In the genomic region with DNA sequence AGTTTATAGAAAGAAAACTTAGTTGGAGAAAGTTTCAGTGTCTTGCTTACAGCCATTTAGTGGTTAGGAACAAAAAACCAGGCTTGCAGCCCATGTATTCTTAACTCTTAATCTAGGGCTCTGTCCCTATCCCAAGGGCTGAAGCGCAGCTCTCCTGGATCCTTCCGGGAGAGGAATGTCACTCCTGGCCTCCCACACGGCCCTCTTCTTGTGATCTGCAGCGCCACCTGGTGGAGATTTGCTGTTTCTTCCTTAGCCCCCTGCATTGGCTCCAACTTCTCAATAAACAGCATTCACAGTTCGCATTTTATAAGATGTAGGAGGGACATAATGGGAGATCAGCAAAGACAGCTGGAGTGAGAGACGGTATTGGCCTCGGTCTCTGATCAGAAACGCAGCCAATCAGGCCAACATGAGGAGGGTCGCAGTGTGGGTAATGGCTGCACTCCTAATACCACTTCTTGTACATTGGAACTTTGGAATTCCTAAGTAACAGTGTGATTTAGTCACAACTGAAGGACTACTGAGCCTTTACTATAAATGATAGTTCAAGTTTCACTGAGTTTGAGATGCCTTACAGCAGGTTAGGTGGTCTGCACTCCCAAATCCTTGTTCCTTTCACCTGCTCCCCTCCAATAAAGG, we compare ENCODE assay signal across 9 cellular contexts.
A peak's percentile ranks its signal among the peaks of the same experiment; 100 is the strongest.
DNase-seq lines count a peak whose midpoint lies in the region; ATAC-seq, FAIRE-seq and TF ChIP-seq lines count a peak whose summit lies in the region.
"Had no signal": no experiment of that assay in that cellular context is flagged by ENCODE, and none has a peak within 500 bp of the region (broad histone marks: within the 10 kb centered on the region; RNA-seq: fewer than 3 reads in every experiment).

No MANE protein-coding gene starts in this region.

- no peaks in the 10 kb centered on the region for H3K9me3 ChIP-seq in MG63
- no peaks in the 10 kb centered on the region for H3K9me3 ChIP-seq in SK-N-SH
- no peaks in the 10 kb centered on the region for H3K9me3 ChIP-seq in HepG2 (ENCODE audit: low read length)

- peaks cover 3% of the 10 kb centered on the region; the same call in 1 of the 2 replicates for H3K27me3 ChIP-seq in MG63
- H3K27me3 ChIP-seq in SK-N-SH (ENCODE audit: insufficient read depth), result no peaks in the 10 kb centered on the region
- H3K27me3 ChIP-seq in HepG2 (ENCODE audit: control insufficient read depth in 1 of 2, insufficient read depth in 2 of 2, low read length in 2 of 2), result 0 out of 5 replicates have a peak, but pooled peaks cover 0 to 3% of the 10 kb centered on the region in 2 experiments

- BruUV-seq in HepG2 (replicated peaks; lab: Mats Ljungman, UMichigan), result no TSS peak

- no peaks in the 10 kb centered on the region for H3K4me1 Mint-ChIP-seq in chondrocyte (ENCODE audit: low read depth)

- ATAC-seq in GM19395 (IDR thresholded peaks at IDR 0.05; ENCODE audit: unreplicated experiment), result peak; percentile 81
- peak; percentile 95 for ATAC-seq in HepG2
- ATAC-seq in HG03095 (IDR thresholded peaks at IDR 0.05; ENCODE audit: unreplicated experiment), result no peak
- ATAC-seq: T-helper 17 cell had no signal

- in situ Hi-C loops in HepG2 (cut with HindIII; ENCODE audit: extremely low pct_ligation_motif_present, low pct_unique_long_range_greater_than_20kb), result loop anchor here (5.0 to 25.0 kb wide), 3 partner anchors 324 to 906 kb away; no protein-coding TSS in a partner anchor

- DNase-seq in COLO829 (ENCODE audit: low spot score), result peak; percentile 89
- peak; percentile 56 for DNase-seq in MG63
- DNase-seq in SK-N-SH, result peak; percentile 75
- DNase-seq in chondrocyte (ENCODE audit: low spot score), result no peak
- peak; percentile 52 for DNase-seq in HepG2 (ENCODE audit: low spot score)
- DNase-seq in stimulated activated CD8-positive, alpha-beta memory T cell treated with anti-CD3 and anti-CD28 coated beads, Interleukin-2, amount 100 ng/mL, for 48 hours (ENCODE audit: low read depth in 2 of 2), result peak; percentile 18 to 37

- no peak overlapping the region for H3K4me3 Mint-ChIP-seq in chondrocyte (ENCODE audit: unreplicated experiment)
- H3K4me3 Mint-ChIP-seq: T-helper 17 cell had no signal

- peaks cover 0 to 4% of the 10 kb centered on the region in 2 experiments; a peak in 1 of 4 replicates for H3K4me1 ChIP-seq in SK-N-SH (ENCODE audit: control insufficient read depth in 1 of 2, insufficient read depth in 2 of 2, low read depth in 1 of 2, low read length in 1 of 2)
- H3K4me1 ChIP-seq in HepG2 (ENCODE audit: insufficient read depth, low read length), result no peaks in the 10 kb centered on the region

- 21% methylated on average over 9 of the region's 9 CpGs for WGBS in SK-N-SH (ENCODE audit: low lambda C conversion rate)
- WGBS in HepG2 (ENCODE audit: low lambda C conversion rate), result 0% methylated on average over 9 of the region's 9 CpGs

- H3K36me3 ChIP-seq in MG63, result no peaks in the 10 kb centered on the region
- H3K36me3 ChIP-seq in SK-N-SH (replicated peaks in 1 of 2; ENCODE audit: control insufficient read depth in 1 of 2, insufficient read depth in 2 of 2, low read length in 1 of 2), result peaks cover 0 to 2% of the 10 kb centered on the region in 2 experiments
- H3K36me3 ChIP-seq in HepG2 (replicated peaks in 1 of 2; ENCODE audit: control insufficient read depth in 1 of 2, insufficient read depth in 2 of 2, low read length in 2 of 2), result no peaks in the 10 kb centered on the region

- TF ChIP-seq EP300 in SK-N-SH (IDR thresholded peaks at IDR 0.05; ENCODE audit: borderline replicate concordance in 1 of 2, low read depth in 1 of 2, low read length in 1 of 2), result no peak
- no peak for TF ChIP-seq EP300 in HepG2 (IDR thresholded peaks at IDR 0.05; ENCODE audit: low read depth in 2 of 2, low read length in 2 of 2)
- TF ChIP-seq EP300 in HepG2 (CRISPR knock-in tag; IDR thresholded peaks at IDR 0.05; ENCODE audit: borderline replicate concordance), result no peak

- H3K27ac Mint-ChIP-seq in chondrocyte (ENCODE audit: unreplicated experiment), result no peak overlapping the region
- H3K27ac Mint-ChIP-seq: T-helper 17 cell had no signal

- TF ChIP-seq CTCF in SK-N-SH (IDR thresholded peaks at IDR 0.05), result peak; percentile 93
- peak; percentile 87 for TF ChIP-seq CTCF in chondrocyte (IDR thresholded peaks at IDR 0.05)
- TF ChIP-seq CTCF in HepG2 (CRISPR knock-in tag; IDR thresholded peaks at IDR 0.05), result peak; percentile 84

- TF ChIP-seq RAD21 in SK-N-SH (IDR thresholded peaks at IDR 0.05; ENCODE audit: low read length) (peak; percentile 86), HepG2 (CRISPR knock-in tag; IDR thresholded peaks at IDR 0.05) (peak; percentile 53)

- H3K4me3 ChIP-seq in MG63 (no peak overlapping the region), SK-N-SH (ENCODE audit: low read depth in 2 of 2, low read length in 1 of 2) (peak overlapping the region in 1 of 2 experiments; percentile 20; a peak in 1 of 4 replicates), HepG2 (replicated peaks in 1 of 3; ENCODE audit: insufficient read depth in 1 of 3, low read depth in 2 of 3, low read length in 3 of 3) (no peak overlapping the region)

- intact Hi-C loops in HepG2 (cut with micrococcal nuclease; ENCODE audit: unreplicated experiment), result no loop called here

- POLR2A ChIA-PET in SK-N-SH (lab: Yijun Ruan, JAX), result no interaction called here
- POLR2A ChIA-PET in HepG2 (lab: Yijun Ruan, JAX), result no interaction called here

- H3K79me2 ChIP-seq in SK-N-SH (ENCODE audit: insufficient read depth) (no peaks in the 10 kb centered on the region), HepG2 (ENCODE audit: insufficient read depth, low read length) (no peaks in the 10 kb centered on the region)

- H3K4me2 ChIP-seq in SK-N-SH, result no peak overlapping the region
- no peak overlapping the region for H3K4me2 ChIP-seq in HepG2 (ENCODE audit: low read depth, low read length)

- H3K9ac ChIP-seq in SK-N-SH, result no peak overlapping the region
- H3K9ac ChIP-seq in HepG2 (ENCODE audit: insufficient read depth, low read depth, low read length), result no peak overlapping the region

- H2AFZ ChIP-seq in SK-N-SH (ENCODE audit: low read depth) (no peak overlapping the region), HepG2 (ENCODE audit: low read length) (no peak overlapping the region)

- H3K9me2 ChIP-seq in SK-N-SH, result no peaks in the 10 kb centered on the region

- H4K20me1 ChIP-seq in SK-N-SH (ENCODE audit: insufficient read depth), result no peaks in the 10 kb centered on the region
- no peaks in the 10 kb centered on the region for H4K20me1 ChIP-seq in HepG2 (ENCODE audit: insufficient read depth, low read length)

- no peaks in the 10 kb centered on the region for H3K36me3 Mint-ChIP-seq in chondrocyte (ENCODE audit: low read depth)

- no peaks in the 10 kb centered on the region for H3F3A ChIP-seq in SK-N-SH (replicated peaks; ENCODE audit: insufficient read depth)

- CTCF ChIA-PET in SK-N-SH (lab: Yijun Ruan, JAX), result interaction anchor here (0.6 to 3.7 kb wide), 44 partner anchors 9 to 1735 kb away, joined by 3 to 69 read pairs (median 4); no protein-coding TSS in a partner anchor
- CTCF ChIA-PET in HepG2 (lab: Yijun Ruan, JAX; ENCODE audit: low intra/inter-chr PET ratio, low total read pairs), result interaction anchor here (1.2 to 3.0 kb wide), 3 partner anchors 321 to 506 kb away, joined by 4 to 31 read pairs (median 4); no protein-coding TSS in a partner anchor

- H3K9me3 Mint-ChIP-seq in chondrocyte (ENCODE audit: low read depth), result no peaks in the 10 kb centered on the region

- TF ChIP-seq POLR2A in HepG2 (IDR thresholded peaks at IDR 0.05; ENCODE audit: insufficient read depth in 1 of 2, low read depth in 2 of 2, low read length in 2 of 2), result no peak

- FAIRE-seq in HepG2 (lab: Jason Lieb, UNC), result peak; percentile 47

- H3K27ac ChIP-seq in SK-N-SH (ENCODE audit: low read depth in 2 of 2, low read length in 1 of 2), result no peak overlapping the region
- no peak overlapping the region for H3K27ac ChIP-seq in HepG2 (ENCODE audit: extremely low read length, insufficient read depth, low read length)

- peaks cover 22% of the 10 kb centered on the region for H3K27me3 Mint-ChIP-seq in chondrocyte (ENCODE audit: low read depth)

TF ChIP-seq in SK-N-SH, 30 proteins besides CTCF, POLR2A, EP300 and RAD21:
- TF ChIP-seq FOSL2 (IDR thresholded peaks at IDR 0.05; ENCODE audit: borderline replicate concordance, low read depth), result no peak
- TF ChIP-seq RXRA (IDR thresholded peaks at IDR 0.05; ENCODE audit: borderline replicate concordance, low read depth), result no peak
- TF ChIP-seq SMC3 (IDR thresholded peaks at IDR 0.05; ENCODE audit: low read depth, low read length), result peak; percentile 87
- no peak for TF ChIP-seq TEAD4 (IDR thresholded peaks at IDR 0.05; ENCODE audit: borderline replicate concordance, insufficient read depth)

TF ChIP-seq in HepG2, 621 proteins besides CTCF, POLR2A, EP300 and RAD21:
- TF ChIP-seq SMYD3 (CRISPR knock-in tag; IDR thresholded peaks at IDR 0.05) (no peak), STAG1 (CRISPR knock-in tag; IDR thresholded peaks at IDR 0.05) (peak; percentile 83), XRCC5 (optimal IDR thresholded peaks at IDR 0.05; ENCODE audit: low read length) (peak; percentile 46), SMC3 (IDR thresholded peaks at IDR 0.05; ENCODE audit: low read length) (peak; percentile 76)
